8 cellular contexts compared by ENCODE assay signal in the genomic region with DNA sequence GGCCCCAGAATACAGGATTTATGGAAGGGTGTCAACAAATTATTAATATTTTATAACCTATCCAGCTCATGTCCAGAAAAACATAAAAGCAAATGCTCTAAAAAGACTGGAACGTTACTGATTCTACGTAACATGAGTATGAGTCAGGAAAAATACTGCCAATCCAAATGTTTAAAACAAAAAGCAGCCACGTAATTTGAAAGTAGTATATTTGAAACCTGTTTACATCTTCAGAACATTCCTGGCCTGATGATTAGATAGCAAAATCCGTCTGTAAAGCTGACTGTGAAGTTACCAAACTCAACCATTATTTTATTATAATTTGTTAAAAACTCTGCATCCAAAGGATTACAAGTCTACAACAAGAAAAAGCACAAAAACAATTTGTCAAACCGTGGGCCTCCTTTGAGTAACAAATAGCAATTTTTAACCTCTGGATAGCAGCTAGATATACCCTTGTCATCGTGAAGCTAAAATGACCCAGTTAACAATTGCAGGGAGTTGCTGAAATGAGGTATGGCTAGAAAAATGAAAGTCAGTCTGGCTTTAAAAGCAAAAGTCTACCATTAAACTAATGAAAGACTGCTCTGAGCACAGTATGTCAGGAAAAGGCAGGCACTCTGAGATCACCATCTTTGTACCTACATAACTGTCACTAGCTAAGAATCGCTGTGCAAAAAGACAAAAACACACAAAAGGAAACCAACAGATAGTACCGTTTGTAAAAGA. TPM values are rescaled to one million over a fixed set of nuclear protein-coding genes. Genes with fewer than 3 reads are reported as not detected.
DNase-seq lines count a peak whose midpoint lies in the region; ATAC-seq and TF ChIP-seq lines count a peak whose summit lies in the region.

No MANE protein-coding gene starts in this region.

- peak overlapping the region; percentile 95 to 99 (median 96) for H3K27ac Mint-ChIP-seq in CD4-positive, CD25-positive, alpha-beta regulatory T cell
- peak overlapping the region; percentile 93 to 96 for H3K27ac Mint-ChIP-seq in effector memory CD8-positive, alpha-beta T cell
- H3K27ac Mint-ChIP-seq in neural progenitor cell, result peak overlapping the region; percentile 72

- peaks cover 5% of the 10 kb centered on the region for H3K36me3 ChIP-seq in CD4-positive, CD25-positive, alpha-beta regulatory T cell (ENCODE audit: control insufficient read depth, insufficient read depth, low read length)
- H3K36me3 ChIP-seq in neural progenitor cell, result no peaks in the 10 kb centered on the region

- peak overlapping the region; percentile 95 for H3K27ac ChIP-seq in CD4-positive, CD25-positive, alpha-beta regulatory T cell (ENCODE audit: insufficient read depth, low read length, poor library complexity, severe bottlenecking)
- H3K27ac ChIP-seq in neural progenitor cell, result peak overlapping the region; percentile 87

- peaks cover 26 to 90% (median 69%) of the 10 kb centered on the region in 4 donors for H3K4me1 Mint-ChIP-seq in CD4-positive, CD25-positive, alpha-beta regulatory T cell
- H3K4me1 Mint-ChIP-seq in effector memory CD8-positive, alpha-beta T cell (ENCODE audit: low read depth in 2 of 2), result peaks cover 38 to 65% of the 10 kb centered on the region in 2 donors
- H3K4me1 Mint-ChIP-seq in neural progenitor cell, result peaks cover 29% of the 10 kb centered on the region

- H3K4me3 Mint-ChIP-seq in CD4-positive, CD25-positive, alpha-beta regulatory T cell, result peak overlapping the region; percentile 91 to 97 (median 96)
- H3K4me3 Mint-ChIP-seq in effector memory CD8-positive, alpha-beta T cell, result peak overlapping the region; percentile 85 to 89
- peak overlapping the region; percentile 89 for H3K4me3 Mint-ChIP-seq in neural progenitor cell

- TF ChIP-seq CTCF in NB4 (IDR thresholded peaks at IDR 0.05; ENCODE audit: low read depth, low read length), result no peak
- TF ChIP-seq CTCF in neural progenitor cell (IDR thresholded peaks at IDR 0.05), result no peak

- H3K36me3 Mint-ChIP-seq in CD4-positive, CD25-positive, alpha-beta regulatory T cell, result peaks cover 8% of the 10 kb centered on the region
- H3K36me3 Mint-ChIP-seq in effector memory CD8-positive, alpha-beta T cell (ENCODE audit: insufficient read depth), result peaks cover 19% of the 10 kb centered on the region
- peaks cover 1% of the 10 kb centered on the region for H3K36me3 Mint-ChIP-seq in neural progenitor cell

- H3K4me2 ChIP-seq in neural progenitor cell, result peak overlapping the region; percentile 90

- H3K9ac ChIP-seq in neural progenitor cell, result peak overlapping the region; percentile 90

- peak overlapping the region; percentile 81 for H3K4me3 ChIP-seq in CD4-positive, CD25-positive, alpha-beta regulatory T cell (ENCODE audit: low read depth, low read length)
- H3K4me3 ChIP-seq in NB4 (ENCODE audit: low read depth, low read length), result peak overlapping the region; percentile 95
- peak overlapping the region; percentile 79 for H3K4me3 ChIP-seq in neural progenitor cell

- ATAC-seq in CD4-positive, CD25-positive, alpha-beta regulatory T cell (ENCODE audit: low read depth in 2 of 2), result no peak
- ATAC-seq in effector memory CD8-positive, alpha-beta T cell (replicated peaks), result no peak
- no peak for ATAC-seq in left colon

- H3K4me1 ChIP-seq in CD4-positive, CD25-positive, alpha-beta regulatory T cell (ENCODE audit: control insufficient read depth, insufficient read depth, low read length, poor library complexity, severe bottlenecking), result peaks cover 51% of the 10 kb centered on the region
- peaks cover 27% of the 10 kb centered on the region for H3K4me1 ChIP-seq in neural progenitor cell

- peaks cover 0 to 2% (median 0%) of the 10 kb centered on the region in 7 donors for H3K9me3 Mint-ChIP-seq in CD4-positive, CD25-positive, alpha-beta regulatory T cell
- H3K9me3 Mint-ChIP-seq in effector memory CD8-positive, alpha-beta T cell, result no peaks in the 10 kb centered on the region
- H3K9me3 Mint-ChIP-seq in neural progenitor cell, result no peaks in the 10 kb centered on the region

- H2AFZ ChIP-seq in neural progenitor cell (replicated peaks), result no peak overlapping the region

- H3F3A ChIP-seq in neural progenitor cell (ENCODE audit: low read depth), result peaks cover 23% of the 10 kb centered on the region

- intact Hi-C loops in left colon (cut with DNase I, micrococcal nuclease), result no loop called here

- peaks cover 96% of the 10 kb centered on the region for H3K79me2 ChIP-seq in neural progenitor cell (ENCODE audit: low read depth)

- H3K9me3 ChIP-seq in CD4-positive, CD25-positive, alpha-beta regulatory T cell (ENCODE audit: control insufficient read depth in 2 of 2, low read length in 2 of 2), result no peaks in the 10 kb centered on the region
- no peaks in the 10 kb centered on the region for H3K9me3 ChIP-seq in neural progenitor cell (ENCODE audit: low read depth)

- peaks cover 4% of the 10 kb centered on the region for H3K27me3 Mint-ChIP-seq in CD4-positive, CD25-positive, alpha-beta regulatory T cell
- no peaks in the 10 kb centered on the region for H3K27me3 Mint-ChIP-seq in effector memory CD8-positive, alpha-beta T cell
- peaks cover 5% of the 10 kb centered on the region for H3K27me3 Mint-ChIP-seq in neural progenitor cell (ENCODE audit: insufficient read depth, low read depth)

- no peaks in the 10 kb centered on the region for H3K27me3 ChIP-seq in CD4-positive, CD25-positive, alpha-beta regulatory T cell (ENCODE audit: control insufficient read depth, insufficient read depth, low read length)
- H3K27me3 ChIP-seq in neural progenitor cell, result no peaks in the 10 kb centered on the region

- peak in 1 of 3 donors; percentile 14 for DNase-seq in CD4-positive, CD25-positive, alpha-beta regulatory T cell
- DNase-seq in NB4 (ENCODE audit: low read depth), result no peak
- DNase-seq in effector memory CD8-positive, alpha-beta T cell, result no peak
- DNase-seq in neural progenitor cell (ENCODE audit: low spot score), result no peak
- no peak for DNase-seq in NCI-H2171 treated with DMSO at 0.1 percent for 48 hours (lab: John Stamatoyannopoulos, UW)
- no peak for DNase-seq in NCI-H146 treated with DMSO at 0.1 percent for 48 hours (lab: John Stamatoyannopoulos, UW; ENCODE audit: unreplicated experiment)
- DNase-seq in AML-193 (lab: John Stamatoyannopoulos, UW), result no peak
- no peak for DNase-seq in left colon

- H4K20me1 ChIP-seq in neural progenitor cell (ENCODE audit: low read depth), result peaks cover 56% of the 10 kb centered on the region

- no peak for TF ChIP-seq POLR2A in NB4 (IDR thresholded peaks at IDR 0.05; ENCODE audit: extremely low read depth, insufficient read length)

RNA-seq across cellular contexts. Expression of a gene that starts 1.2 kb away (rescaled TPM):
- 173 TPM for total RNA-seq in CD4-positive, CD25-positive, alpha-beta regulatory T cell
- polyA plus RNA-seq in CD4-positive, CD25-positive, alpha-beta regulatory T cell, result 10 to 100 TPM in 3 of 4 donors, 1 to 10 TPM in 1; 9.9 to 17.2 (median 12.2) TPM
- total RNA-seq in neural progenitor cell (ENCODE audit: low replicate concordance) (71.2 and 107 TPM in 2 replicates), left colon (100 to 1,000 TPM; 103 to 114 TPM)

RNA-seq across cellular contexts. Expression of a gene that starts 42.5 kb away (rescaled TPM):
- total RNA-seq in CD4-positive, CD25-positive, alpha-beta regulatory T cell, result 28.4 TPM
- 10 to 100 TPM; 17.3 to 23.5 (median 19.0) TPM for polyA plus RNA-seq in CD4-positive, CD25-positive, alpha-beta regulatory T cell
- total RNA-seq in neural progenitor cell (ENCODE audit: low replicate concordance), result 32.6 and 40.0 TPM in 2 replicates
- 10 to 100 TPM; 33.2 to 41.1 TPM for total RNA-seq in left colon

RNA-seq across cellular contexts. Expression of a gene that starts 42.7 kb away (rescaled TPM):
- total RNA-seq in CD4-positive, CD25-positive, alpha-beta regulatory T cell, result 9.9 TPM
- polyA plus RNA-seq in CD4-positive, CD25-positive, alpha-beta regulatory T cell, result 10 to 100 TPM; 20.1 to 22.4 (median 20.9) TPM
- total RNA-seq in neural progenitor cell (ENCODE audit: low replicate concordance), result 23.2 and 33.9 TPM in 2 replicates
- total RNA-seq in left colon, result 10 to 100 TPM; 16.3 to 18.5 TPM
